Comparison of ENCODE assay signal across 1 cellular context in genomic region chr1:27357281-27358037, GRCh38.
TF ChIP-seq lines count a peak whose summit lies in the region.

No MANE protein-coding gene starts in this region.

TF ChIP-seq in GM12878, 131 proteins besides CTCF, POLR2A, EP300 and RAD21 (continued from another document and continues in another):
- no peak for TF ChIP-seq ZNF592 (IDR thresholded peaks at IDR 0.05)
- TF ChIP-seq EGR1 (IDR thresholded peaks at IDR 0.05; ENCODE audit: borderline replicate concordance in 1 of 2, low read depth in 2 of 2, low read length in 2 of 2) = peak in 1 of 2 experiments; percentile 80; a peak in 2 of 3 replicates
- 0 out of 2 replicates have a peak, but pooled peaks have one; percentile 52 for TF ChIP-seq GATAD2B (conservative IDR thresholded peaks at IDR 0.05; ENCODE audit: low read depth)
- TF ChIP-seq CBFB (IDR thresholded peaks at IDR 0.05; ENCODE audit: low read depth) = no peak
- no peak for TF ChIP-seq KDM1A (IDR thresholded peaks at IDR 0.05; ENCODE audit: borderline replicate concordance)
- no peak for TF ChIP-seq CUX1 (IDR thresholded peaks at IDR 0.05; ENCODE audit: insufficient replicate concordance, low read depth, low read length)
- TF ChIP-seq PRDM15 (CRISPR knock-in tag; IDR thresholded peaks at IDR 0.05) = no peak
- TF ChIP-seq SUPT20H (IDR thresholded peaks at IDR 0.05; ENCODE audit: borderline replicate concordance, control insufficient read depth, low read depth, low read length) = no peak
- no peak for TF ChIP-seq CBX5 (IDR thresholded peaks at IDR 0.05; ENCODE audit: low read depth)
- no peak for TF ChIP-seq SUZ12 (IDR thresholded peaks at IDR 0.05; ENCODE audit: unreplicated experiment)
- no peak for TF ChIP-seq BRCA1 (IDR thresholded peaks at IDR 0.05; ENCODE audit: low read depth, low read length)
- TF ChIP-seq E2F8 (IDR thresholded peaks at IDR 0.05; ENCODE audit: low read depth, partially characterized antibody) = no peak
- no peak for TF ChIP-seq MYB (IDR thresholded peaks at IDR 0.05; ENCODE audit: borderline replicate concordance, low read depth, low read length)
- no peak for TF ChIP-seq BCL11A (IDR thresholded peaks at IDR 0.05; ENCODE audit: low read depth, low read length)
- no peak for TF ChIP-seq POLR2AphosphoS2 (IDR thresholded peaks at IDR 0.05; ENCODE audit: low read depth, low read length)
- no peak for TF ChIP-seq FOXM1 (IDR thresholded peaks at IDR 0.05; ENCODE audit: low read depth, low read length)
- no peak for TF ChIP-seq SKIL (IDR thresholded peaks at IDR 0.05; ENCODE audit: low read depth, poor library complexity, severe bottlenecking)
- no peak for TF ChIP-seq CREB1 (IDR thresholded peaks at IDR 0.05; ENCODE audit: low read depth)
- 0 out of 4 replicates have a peak, but pooled peaks of 1 of the 2 experiments have one; percentile 10 for TF ChIP-seq SRF (IDR thresholded peaks at IDR 0.05; ENCODE audit: low read depth in 2 of 2, low read length in 2 of 2)
- TF ChIP-seq CEBPZ (IDR thresholded peaks at IDR 0.05; ENCODE audit: low read depth, low read length) = no peak
- no peak for TF ChIP-seq ZZZ3 (IDR thresholded peaks at IDR 0.05; ENCODE audit: control insufficient read depth, insufficient read length, low read depth)
- no peak for TF ChIP-seq PAX8 (IDR thresholded peaks at IDR 0.05)
- TF ChIP-seq MTA3 (IDR thresholded peaks at IDR 0.05; ENCODE audit: borderline replicate concordance, low read length) = no peak
- no peak for TF ChIP-seq CREM (IDR thresholded peaks at IDR 0.05; ENCODE audit: low read depth)
- no peak for TF ChIP-seq ZBTB40 (IDR thresholded peaks at IDR 0.05; ENCODE audit: borderline replicate concordance)
- no peak for TF ChIP-seq FOXK2 (IDR thresholded peaks at IDR 0.05)
- TF ChIP-seq POU2F2 (IDR thresholded peaks at IDR 0.05; ENCODE audit: borderline replicate concordance, low read depth, low read length) = no peak
